10 cellular contexts compared by ENCODE assay signal in the genomic region with DNA sequence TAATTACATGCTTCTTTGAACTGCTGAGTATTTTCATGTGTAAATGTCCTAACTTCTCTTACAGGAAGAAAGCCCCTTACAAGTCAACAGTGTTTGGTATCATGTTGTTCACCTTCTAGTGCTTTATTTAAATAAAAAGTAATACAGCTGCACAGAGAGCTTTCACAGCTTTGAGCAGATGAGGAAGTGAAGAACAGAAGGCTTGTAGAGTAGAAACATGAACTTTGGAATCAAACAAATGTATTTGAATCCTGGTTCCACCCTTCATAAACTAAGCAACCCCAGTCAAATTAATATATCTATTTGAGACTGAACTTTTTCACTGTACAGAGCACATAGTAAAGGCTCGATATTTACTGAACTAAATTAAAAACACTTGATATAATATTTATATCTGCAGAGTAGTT.
DNase-seq lines count a peak whose midpoint lies in the region; ATAC-seq, FAIRE-seq and TF ChIP-seq lines count a peak whose summit lies in the region.
"Had no signal": no experiment of that assay in that cellular context is flagged by ENCODE, and none has a peak within 500 bp of the region (broad histone marks: within the 10 kb centered on the region; RNA-seq: fewer than 3 reads in every experiment).

No MANE protein-coding gene starts in this region.

- SMC1A ChIA-PET in GM12878 (lab: Charles Lee; ENCODE audit: uncharacterized antibody, unreplicated experiment) = interaction anchor here (0.7 to 17.1 kb wide), 16 partner anchors 10 to 184 kb away, joined by 3 to 282 read pairs (median 4); no protein-coding TSS in a partner anchor

- ATAC-seq in HG03108 (IDR thresholded peaks at IDR 0.05; ENCODE audit: unreplicated experiment) (peak; percentile 60), GM12878 (peak; percentile 68)

- H3K27me3 Mint-ChIP-seq in activated T-cell treated with anti-CD3 and anti-CD28 coated beads, Interleukin-2, amount 50 U/mL, for 24 hours = no peaks in the 10 kb centered on the region

- no peak overlapping the region for H3K4me3 Mint-ChIP-seq in activated T-cell treated with anti-CD3 and anti-CD28 coated beads, Interleukin-2, amount 50 U/mL, for 24 hours
- H3K4me3 Mint-ChIP-seq: endodermal cell had no signal

- TF ChIP-seq EP300 in GM12878 (IDR thresholded peaks at IDR 0.05; ENCODE audit: borderline replicate concordance in 1 of 2, control insufficient read depth in 1 of 2, low read depth in 2 of 2, low read length in 2 of 2) = 0 out of 4 replicates have a peak, but pooled peaks of 1 of the 2 experiments have one; percentile 56

- peak overlapping the region; percentile 39 for H3K4me2 ChIP-seq in GM12878 (ENCODE audit: control insufficient read depth, insufficient read depth)
- H3K4me2 ChIP-seq: PC-9 had no signal

- H3K27me3 ChIP-seq in GM12878 (replicated peaks in 1 of 2; ENCODE audit: control insufficient read depth in 2 of 2, insufficient read depth in 2 of 2, low read length in 1 of 2) = no peaks in the 10 kb centered on the region

- H4K20me1 ChIP-seq in GM12878 (ENCODE audit: control insufficient read depth, insufficient read depth) = no peaks in the 10 kb centered on the region

- no peak overlapping the region for H3K9ac ChIP-seq in GM12878 (ENCODE audit: control insufficient read depth, insufficient read depth, low read length)

- no TSS peak for BruUV-seq in GM12878 (replicated peaks; lab: Mats Ljungman, UMichigan)

- TF ChIP-seq POLR2A in GM12878 (IDR thresholded peaks at IDR 0.05; ENCODE audit: low read depth, low read length) = no peak

- TF ChIP-seq CTCF in GM12864 (IDR thresholded peaks at IDR 0.05; ENCODE audit: low read depth, low read length, missing control alignments) (no peak), GM20000 (IDR thresholded peaks at IDR 0.05; ENCODE audit: extremely low read depth, missing control alignments) (no peak), GM12878 (IDR thresholded peaks at IDR 0.05 in 2 of 3, conservative IDR thresholded peaks at IDR 0.05 in 1 of 3; ENCODE audit: control insufficient read depth in 2 of 3, extremely low read depth in 1 of 3, insufficient read depth in 1 of 3, low read depth in 3 of 3, low read length in 3 of 3) (no peak)

- H3K9me3 ChIP-seq in GM12878 (replicated peaks; ENCODE audit: control insufficient read depth, insufficient read depth, low read length) = no peaks in the 10 kb centered on the region

- no peaks in the 10 kb centered on the region for H3K9me3 Mint-ChIP-seq in activated T-cell treated with anti-CD3 and anti-CD28 coated beads, Interleukin-2, amount 50 U/mL, for 24 hours
- H3K9me3 Mint-ChIP-seq: endodermal cell had no signal

- H3K27ac ChIP-seq in GM12878 (ENCODE audit: control insufficient read depth, insufficient read depth) = peak overlapping the region; percentile 27; the same call in 1 of the 2 replicates
- H3K27ac ChIP-seq: PC-9 had no signal

- H3K36me3 ChIP-seq in GM12878 (ENCODE audit: control insufficient read depth in 2 of 2, insufficient read depth in 2 of 2, low read length in 1 of 2) = no peaks in the 10 kb centered on the region; a peak in 1 of 4 replicates

- POLR2A ChIA-PET in GM12878 (lab: Charles Lee) = interaction anchor here (0.7 to 3.2 kb wide), 4 partner anchors 14 to 118 kb away, joined by 3 to 8 read pairs (median 4); no protein-coding TSS in a partner anchor

- TF ChIP-seq RAD21 in GM12878 (IDR thresholded peaks at IDR 0.05; ENCODE audit: insufficient read depth, low read depth, low read length) = no peak

- no peak overlapping the region for H2AFZ ChIP-seq in GM12878 (ENCODE audit: control insufficient read depth, low read depth, low read length)
- H2AFZ ChIP-seq: PC-9 had no signal

- DNase-seq in GM12864 (ENCODE audit: low read depth) = peak; percentile 57
- DNase-seq in GM20000 (ENCODE audit: low spot score) = peak; percentile 27
- peak; percentile 53 for DNase-seq in GM12878 (ENCODE audit: low read depth, low spot score)
- DNase-seq in NCI-H345 (lab: John Stamatoyannopoulos, UW) = no peak
- DNase-seq in activated T-cell treated with anti-CD3 and anti-CD28 coated beads, Interleukin-2, amount 50 U/mL, for 48 hours = no peak
- no peak for DNase-seq in DMS114 treated with DMSO at 0.1 percent for 48 hours (lab: John Stamatoyannopoulos, UW; ENCODE audit: unreplicated experiment)
- no peak for DNase-seq in activated T-cell treated with anti-CD3 and anti-CD28 coated beads, Interleukin-2, amount 50 U/mL, for 24 hours
- DNase-seq: endodermal cell, PC-9 had no signal

- CTCF ChIA-PET in GM12878 (lab: Yijun Ruan, JAX) = interaction anchor here (0.9 to 2.0 kb wide), 7 partner anchors 13 to 112 kb away, joined by 3 to 7 read pairs (median 4); no protein-coding TSS in a partner anchor

- H3K4me3 ChIP-seq in GM12864 (ENCODE audit: low read depth, low read length) = no peak overlapping the region
- no peak overlapping the region for H3K4me3 ChIP-seq in GM12878
- H3K4me3 ChIP-seq: PC-9 had no signal

- intact Hi-C loops in GM12878 (cut with micrococcal nuclease; ENCODE audit: unreplicated experiment) = loop anchor here (2.0 kb wide), 1 partner anchor 42 kb away; no protein-coding TSS in a partner anchor

- peaks cover 82% of the 10 kb centered on the region for H3K4me1 Mint-ChIP-seq in activated T-cell treated with anti-CD3 and anti-CD28 coated beads, Interleukin-2, amount 50 U/mL, for 24 hours (ENCODE audit: low read depth)

- whole genome bisulfite sequencing in GM12878 (ENCODE audit: insufficient coverage, insufficient replicate concordance, low lambda C conversion rate, missing lambda C conversion rate) = 4% methylated on average over 1 of the region's 1 CpG

- peaks cover 16% of the 10 kb centered on the region for H3K79me2 ChIP-seq in GM12878 (ENCODE audit: control insufficient read depth, insufficient read depth, low read length)

- peaks cover 65% of the 10 kb centered on the region for H3K36me3 Mint-ChIP-seq in activated T-cell treated with anti-CD3 and anti-CD28 coated beads, Interleukin-2, amount 50 U/mL, for 24 hours (ENCODE audit: low read depth)

- no peak overlapping the region for H3K27ac Mint-ChIP-seq in activated T-cell treated with anti-CD3 and anti-CD28 coated beads, Interleukin-2, amount 50 U/mL, for 24 hours
- H3K27ac Mint-ChIP-seq: endodermal cell had no signal

- RAD21 ChIA-PET in GM12878 (lab: Charles Lee; ENCODE audit: unreplicated experiment) = interaction anchor here (0.6 to 7.7 kb wide), 17 partner anchors 14 to 120 kb away, joined by 3 to 43 read pairs (median 6); no protein-coding TSS in a partner anchor

- FAIRE-seq in GM12878 (lab: Jason Lieb, UNC) = no peak

- peaks cover 54% of the 10 kb centered on the region for H3K4me1 ChIP-seq in GM12878 (ENCODE audit: control insufficient read depth, insufficient read depth, low read length)

- in situ Hi-C loops in GM12878 (cut with MboI) = no loop called here

TF ChIP-seq in GM12878, 131 proteins besides CTCF, POLR2A, EP300 and RAD21 (continues in another document):
- TF ChIP-seq MTA2 (IDR thresholded peaks at IDR 0.05; ENCODE audit: low read depth) (peak; percentile 60), SPI1 (IDR thresholded peaks at IDR 0.05; ENCODE audit: borderline replicate concordance, insufficient read depth, low read depth, low read length) (peak; percentile 91)
- TF ChIP-seq, protein P1, sequence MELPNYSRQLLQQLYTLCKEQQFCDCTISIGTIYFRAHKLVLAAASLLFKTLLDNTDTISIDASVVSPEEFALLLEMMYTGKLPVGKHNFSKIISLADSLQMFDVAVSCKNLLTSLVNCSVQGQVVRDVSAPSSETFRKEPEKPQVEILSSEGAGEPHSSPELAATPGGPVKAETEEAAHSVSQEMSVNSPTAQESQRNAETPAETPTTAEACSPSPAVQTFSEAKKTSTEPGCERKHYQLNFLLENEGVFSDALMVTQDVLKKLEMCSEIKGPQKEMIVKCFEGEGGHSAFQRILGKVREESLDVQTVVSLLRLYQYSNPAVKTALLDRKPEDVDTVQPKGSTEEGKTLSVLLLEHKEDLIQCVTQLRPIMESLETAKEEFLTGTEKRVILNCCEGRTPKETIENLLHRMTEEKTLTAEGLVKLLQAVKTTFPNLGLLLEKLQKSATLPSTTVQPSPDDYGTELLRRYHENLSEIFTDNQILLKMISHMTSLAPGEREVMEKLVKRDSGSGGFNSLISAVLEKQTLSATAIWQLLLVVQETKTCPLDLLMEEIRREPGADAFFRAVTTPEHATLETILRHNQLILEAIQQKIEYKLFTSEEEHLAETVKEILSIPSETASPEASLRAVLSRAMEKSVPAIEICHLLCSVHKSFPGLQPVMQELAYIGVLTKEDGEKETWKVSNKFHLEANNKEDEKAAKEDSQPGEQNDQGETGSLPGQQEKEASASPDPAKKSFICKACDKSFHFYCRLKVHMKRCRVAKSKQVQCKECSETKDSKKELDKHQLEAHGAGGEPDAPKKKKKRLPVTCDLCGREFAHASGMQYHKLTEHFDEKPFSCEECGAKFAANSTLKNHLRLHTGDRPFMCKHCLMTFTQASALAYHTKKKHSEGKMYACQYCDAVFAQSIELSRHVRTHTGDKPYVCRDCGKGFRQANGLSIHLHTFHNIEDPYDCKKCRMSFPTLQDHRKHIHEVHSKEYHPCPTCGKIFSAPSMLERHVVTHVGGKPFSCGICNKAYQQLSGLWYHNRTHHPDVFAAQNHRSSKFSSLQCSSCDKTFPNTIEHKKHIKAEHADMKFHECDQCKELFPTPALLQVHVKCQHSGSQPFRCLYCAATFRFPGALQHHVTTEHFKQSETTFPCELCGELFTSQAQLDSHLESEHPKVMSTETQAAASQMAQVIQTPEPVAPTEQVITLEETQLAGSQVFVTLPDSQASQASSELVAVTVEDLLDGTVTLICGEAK (IDR thresholded peaks at IDR 0.05; ENCODE audit: borderline replicate concordance) = peak; percentile 80; the same call in 1 of the 2 replicates

Comparison
In these comparisons a context has a peak if more than half of its experiments do, and no peak if none do; other contexts are left out.
1. DNase-seq: peak in GM12864 (single experiment), GM20000 (single experiment) and GM12878 (single experiment); none in NCI-H345 (single experiment), activated T-cell treated with anti-CD3 and anti-CD28 coated beads, Interleukin-2, amount 50 U/mL, for 48 hours (0 of 2), DMS114 treated with DMSO at 0.1 percent for 48 hours (single experiment) and activated T-cell treated with anti-CD3 and anti-CD28 coated beads, Interleukin-2, amount 50 U/mL, for 24 hours (single experiment).